In the genomic region with DNA sequence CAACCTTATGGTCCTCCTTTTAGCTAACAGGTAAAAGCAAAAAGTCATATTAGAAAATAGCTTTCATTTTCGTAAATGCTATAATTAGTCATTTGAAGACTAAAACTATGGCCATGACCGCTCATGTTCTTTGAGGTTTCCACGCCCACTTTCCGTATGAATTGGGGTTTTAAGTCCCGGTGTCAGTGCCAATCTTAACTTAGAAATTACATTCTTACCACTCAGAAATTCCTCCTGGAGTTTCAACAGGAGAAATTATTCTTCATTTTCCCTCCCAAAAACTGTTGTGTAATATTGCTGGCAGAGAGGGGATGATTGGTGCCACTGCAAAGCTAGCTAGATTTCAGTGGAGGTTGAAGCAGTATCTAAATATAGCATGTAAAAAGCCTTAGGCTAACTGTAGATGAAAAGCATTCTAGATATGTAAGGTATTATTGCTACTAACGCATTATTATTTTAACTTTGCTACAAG, we compare ENCODE assay signal across 1 cellular context.
TF ChIP-seq lines count a peak whose summit lies in the region.

No MANE protein-coding gene starts in this region.

TF ChIP-seq in GM23338, 12 proteins besides CTCF, POLR2A, EP300 and RAD21 (continued from another document):
- TF ChIP-seq REST (IDR thresholded peaks at IDR 0.05; ENCODE audit: unreplicated experiment), result no peak
- no peak for TF ChIP-seq STAT1 (IDR thresholded peaks at IDR 0.05; ENCODE audit: unreplicated experiment)
- TF ChIP-seq EZH2 (IDR thresholded peaks at IDR 0.05; ENCODE audit: low read depth, unreplicated experiment), result no peak
- TF ChIP-seq POLR2AphosphoS5 (IDR thresholded peaks at IDR 0.05; ENCODE audit: low read depth), result no peak
- TF ChIP-seq, protein P1, sequence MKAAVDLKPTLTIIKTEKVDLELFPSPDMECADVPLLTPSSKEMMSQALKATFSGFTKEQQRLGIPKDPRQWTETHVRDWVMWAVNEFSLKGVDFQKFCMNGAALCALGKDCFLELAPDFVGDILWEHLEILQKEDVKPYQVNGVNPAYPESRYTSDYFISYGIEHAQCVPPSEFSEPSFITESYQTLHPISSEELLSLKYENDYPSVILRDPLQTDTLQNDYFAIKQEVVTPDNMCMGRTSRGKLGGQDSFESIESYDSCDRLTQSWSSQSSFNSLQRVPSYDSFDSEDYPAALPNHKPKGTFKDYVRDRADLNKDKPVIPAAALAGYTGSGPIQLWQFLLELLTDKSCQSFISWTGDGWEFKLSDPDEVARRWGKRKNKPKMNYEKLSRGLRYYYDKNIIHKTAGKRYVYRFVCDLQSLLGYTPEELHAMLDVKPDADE (IDR thresholded peaks at IDR 0.05), result no peak
